In genomic region chr1:51444534-51445192, GRCh38 we compare ENCODE assay signal across 24 cellular contexts.
DNase-seq lines count a peak whose midpoint lies in the region; ATAC-seq and FAIRE-seq lines count a peak whose summit lies in the region.
"Had no signal": no experiment of that assay in that cellular context is flagged by ENCODE, and none has a peak within 500 bp of the region (broad histone marks: within the 10 kb centered on the region; RNA-seq: fewer than 3 reads in every experiment).

No MANE protein-coding gene starts in this region.

- H2AK5ac ChIP-seq in mesenchymal stem cell (ENCODE audit: low read length, severe bottlenecking) (no peak overlapping the region), trophoblast cell (ENCODE audit: low read length) (no peak overlapping the region)

- H3K27ac ChIP-seq in mesenchymal stem cell (ENCODE audit: low read length, poor library complexity, severe bottlenecking) (no peak overlapping the region), trophoblast cell (ENCODE audit: low read depth, low read length) (no peak overlapping the region)
- H3K27ac ChIP-seq: gastroesophageal sphincter, hepatocyte, KMS-11 had no signal

- no peak for ATAC-seq in HG02938 (IDR thresholded peaks at IDR 0.05; ENCODE audit: unreplicated experiment)
- ATAC-seq: gastroesophageal sphincter, T-helper 17 cell had no signal

- H2BK120ac ChIP-seq in mesenchymal stem cell (ENCODE audit: low read depth, low read length): no peak overlapping the region
- no peak overlapping the region for H2BK120ac ChIP-seq in trophoblast cell (ENCODE audit: insufficient read depth, low read length, poor library complexity)

- H3K4me2 ChIP-seq in mesenchymal stem cell (ENCODE audit: low read length, poor library complexity, severe bottlenecking) (no peak overlapping the region), trophoblast cell (ENCODE audit: low read length) (no peak overlapping the region)
- H3K4me2 ChIP-seq: hepatocyte, KMS-11, SK-N-SH had no signal

- H4K12ac ChIP-seq in trophoblast cell (ENCODE audit: low read depth, low read length): no peak overlapping the region

- no peak overlapping the region for H4K91ac ChIP-seq in mesenchymal stem cell (ENCODE audit: low read length)
- H4K91ac ChIP-seq in trophoblast cell (ENCODE audit: low read depth, low read length): no peak overlapping the region

- H3K4ac ChIP-seq in mesenchymal stem cell (ENCODE audit: low read depth in 1 of 2, low read length in 2 of 2): no peak overlapping the region
- no peak overlapping the region for H3K4ac ChIP-seq in trophoblast cell (ENCODE audit: low read depth, low read length)

- H3K9me3 Mint-ChIP-seq in activated T-helper 2 cell treated with anti-CD3 and anti-CD28 coated beads, Interferon-gamma antibody, Interleukin-2, Interleukin-4, amounts not matched to agents 10 μg/mL and 5 μg/mL and 100 μg/mL, durations not matched to agents 14 hours and 24 hours and 36 hours: no peaks in the 10 kb centered on the region
- H3K9me3 Mint-ChIP-seq: dendritic cell treated with granulocyte-macrophage colony-stimulating factor and Interleukin-4, amounts not matched to agents 40 ng/mL and 50 ng/mL, for 4 days; immature natural killer cell had no signal

- FAIRE-seq in GM19239 (lab: Jason Lieb, UNC): peak; percentile 89
- FAIRE-seq: urothelium cell line had no signal

- H2BK12ac ChIP-seq in mesenchymal stem cell (ENCODE audit: low read length in 2 of 2): no peak overlapping the region
- no peak overlapping the region for H2BK12ac ChIP-seq in trophoblast cell (ENCODE audit: low read length)

- no peaks in the 10 kb centered on the region for H3K9me3 ChIP-seq in mesenchymal stem cell (ENCODE audit: control insufficient read depth, low read length)
- no peaks in the 10 kb centered on the region for H3K9me3 ChIP-seq in trophoblast cell (ENCODE audit: insufficient read depth, low read depth, low read length)
- H3K9me3 ChIP-seq: breast epithelium, gastroesophageal sphincter, SK-N-SH had no signal

- no peak overlapping the region for H3K18ac ChIP-seq in mesenchymal stem cell (ENCODE audit: low read depth in 1 of 2, low read length in 2 of 2)
- no peak overlapping the region for H3K18ac ChIP-seq in trophoblast cell (ENCODE audit: low read length)

- H3K9ac ChIP-seq in mesenchymal stem cell (ENCODE audit: low read length) (no peak overlapping the region), trophoblast cell (ENCODE audit: low read length) (no peak overlapping the region)
- H3K9ac ChIP-seq: KMS-11, SK-N-SH had no signal

- H3K36me3 Mint-ChIP-seq in activated T-helper 2 cell treated with anti-CD3 and anti-CD28 coated beads, Interferon-gamma antibody, Interleukin-2, Interleukin-4, amounts not matched to agents 10 μg/mL and 5 μg/mL and 100 μg/mL, durations not matched to agents 14 hours and 24 hours and 36 hours (ENCODE audit: low read depth): peaks cover 75% of the 10 kb centered on the region

- H3K79me1 ChIP-seq in mesenchymal stem cell (replicated peaks; ENCODE audit: low read length, poor library complexity, severe bottlenecking): no peaks in the 10 kb centered on the region
- H3K79me1 ChIP-seq in trophoblast cell (ENCODE audit: low read length): no peaks in the 10 kb centered on the region

- H2AFZ ChIP-seq in mesenchymal stem cell (ENCODE audit: low read depth, low read length) (no peak overlapping the region), trophoblast cell (ENCODE audit: insufficient read depth, low read length, poor library complexity) (no peak overlapping the region)
- H2AFZ ChIP-seq: hepatocyte had no signal

- H2BK5ac ChIP-seq in mesenchymal stem cell (ENCODE audit: low read depth, low read length, poor library complexity, severe bottlenecking) (no peak overlapping the region), trophoblast cell (ENCODE audit: low read depth, low read length, poor library complexity) (no peak overlapping the region)

- in situ Hi-C loops in ACHN (cut with HindIII; ENCODE audit: low pct_ligation_motif_present, low pct_unique_long_range_greater_than_20kb, low sequenced_read_pairs): no loop called here

- intact Hi-C loops in activated T-helper 2 cell treated with anti-CD3 and anti-CD28 coated beads, Interferon-gamma antibody, Interleukin-2, Interleukin-4, amounts not matched to agents 10 μg/mL and 5 μg/mL and 100 μg/mL, durations not matched to agents 14 hours and 24 hours and 36 hours (cut with micrococcal nuclease): loop anchor here (1.0 to 10.0 kb wide), 4 partner anchors 61 to 477 kb away; partner anchors contain the start of gene EPS15

- H3K27me3 ChIP-seq in mesenchymal stem cell (ENCODE audit: control insufficient read depth in 1 of 2, insufficient read depth in 1 of 2, low read length in 2 of 2): no peaks in the 10 kb centered on the region
- H3K27me3 ChIP-seq in trophoblast cell (ENCODE audit: insufficient read depth, low read length): no peaks in the 10 kb centered on the region
- H3K27me3 ChIP-seq: breast epithelium, gastroesophageal sphincter, hepatocyte had no signal

- H3K27ac Mint-ChIP-seq in activated T-helper 2 cell treated with anti-CD3 and anti-CD28 coated beads, Interferon-gamma antibody, Interleukin-2, Interleukin-4, amounts not matched to agents 10 μg/mL and 5 μg/mL and 100 μg/mL, durations not matched to agents 14 hours and 24 hours and 36 hours: peak overlapping the region; percentile 35
- H3K27ac Mint-ChIP-seq: dendritic cell treated with granulocyte-macrophage colony-stimulating factor and Interleukin-4, amounts not matched to agents 40 ng/mL and 50 ng/mL, for 4 days had no signal

- H2BK15ac ChIP-seq in mesenchymal stem cell (ENCODE audit: low read depth, poor library complexity, severe bottlenecking): no peak overlapping the region

- no peaks in the 10 kb centered on the region for H3K27me3 Mint-ChIP-seq in activated T-helper 2 cell treated with anti-CD3 and anti-CD28 coated beads, Interferon-gamma antibody, Interleukin-2, Interleukin-4, amounts not matched to agents 10 μg/mL and 5 μg/mL and 100 μg/mL, durations not matched to agents 14 hours and 24 hours and 36 hours (ENCODE audit: low read depth)
- H3K27me3 Mint-ChIP-seq: dendritic cell treated with granulocyte-macrophage colony-stimulating factor and Interleukin-4, amounts not matched to agents 40 ng/mL and 50 ng/mL, for 4 days; T-helper 17 cell had no signal

- no peak overlapping the region for H3K14ac ChIP-seq in mesenchymal stem cell (ENCODE audit: low read length in 2 of 2)
- H3K14ac ChIP-seq in trophoblast cell (ENCODE audit: low read length): no peak overlapping the region

- no peak overlapping the region for H3K4me3 Mint-ChIP-seq in activated T-helper 2 cell treated with anti-CD3 and anti-CD28 coated beads, Interferon-gamma antibody, Interleukin-2, Interleukin-4, amounts not matched to agents 10 μg/mL and 5 μg/mL and 100 μg/mL, durations not matched to agents 14 hours and 24 hours and 36 hours (ENCODE audit: low read depth)
- H3K4me3 Mint-ChIP-seq: dendritic cell treated with granulocyte-macrophage colony-stimulating factor and Interleukin-4, amounts not matched to agents 40 ng/mL and 50 ng/mL, for 4 days; immature natural killer cell; T-helper 17 cell had no signal

- H3K4me1 ChIP-seq in mesenchymal stem cell (ENCODE audit: control insufficient read depth, insufficient read depth, low read depth, low read length) (no peaks in the 10 kb centered on the region), trophoblast cell (ENCODE audit: control insufficient read depth in 1 of 2, insufficient read depth in 2 of 2, low read length in 2 of 2) (no peaks in the 10 kb centered on the region)
- H3K4me1 ChIP-seq: breast epithelium had no signal

- no peaks in the 10 kb centered on the region for H3K79me2 ChIP-seq in trophoblast cell (ENCODE audit: control insufficient read depth, insufficient read depth, low read length, poor library complexity)
- H3K79me2 ChIP-seq: hepatocyte had no signal

- peaks cover 56% of the 10 kb centered on the region for H3K4me1 Mint-ChIP-seq in activated T-helper 2 cell treated with anti-CD3 and anti-CD28 coated beads, Interferon-gamma antibody, Interleukin-2, Interleukin-4, amounts not matched to agents 10 μg/mL and 5 μg/mL and 100 μg/mL, durations not matched to agents 14 hours and 24 hours and 36 hours (ENCODE audit: low read depth)

- H3K4me3 ChIP-seq in mesenchymal stem cell (ENCODE audit: insufficient read depth in 1 of 2, low read depth in 1 of 2, low read length in 2 of 2) (no peak overlapping the region), trophoblast cell (ENCODE audit: low read depth, low read length) (no peak overlapping the region)
- H3K4me3 ChIP-seq: breast epithelium, gastroesophageal sphincter, hepatocyte had no signal

- H3K23ac ChIP-seq in mesenchymal stem cell (ENCODE audit: low read length in 2 of 2): no peak overlapping the region
- H3K23ac ChIP-seq in trophoblast cell (ENCODE audit: low read length): no peak overlapping the region

- H4K8ac ChIP-seq in mesenchymal stem cell (ENCODE audit: low read length): no peak overlapping the region
- no peak overlapping the region for H4K8ac ChIP-seq in trophoblast cell (ENCODE audit: low read depth, low read length)

- DNase-seq in EH (ENCODE audit: low read depth): peak; percentile 31
- DNase-seq in GM19239 (ENCODE audit: insufficient read length, low spot score): no peak
- DNase-seq in activated T-helper 2 cell treated with anti-CD3 and anti-CD28 coated beads, Interferon-gamma antibody, Interleukin-2, Interleukin-4, amounts not matched to agents 10 μg/mL and 5 μg/mL and 100 μg/mL, durations not matched to agents 14 hours and 24 hours and 36 hours (ENCODE audit: low spot score): no peak
- DNase-seq in mesenchymal stem cell: peak; percentile 18
- no peak for DNase-seq in ACHN
- DNase-seq in stimulated activated CD4-positive, alpha-beta T cell treated with anti-CD3 and anti-CD28 coated beads, Interleukin-2, amount 100 ng/mL, for 48 hours: no peak
- no peak for DNase-seq in trophoblast cell
- DNase-seq: activated T-cell treated with anti-CD3 and anti-CD28 coated beads for 4 hours; H7; immature natural killer cell; MM.1S; NCI-H1417 treated with DMSO at 0.1 percent for 48 hours; NCI-H2081 treated with DMSO at 0.1 percent for 48 hours; NCI-H748 treated with DMSO at 0.1 percent for 48 hours; SK-N-SH; stimulated activated naive CD4-positive, alpha-beta T cell; T-helper 17 cell had no signal

- WGBS in mesenchymal stem cell: 75% methylated on average over 1 of the region's 3 CpGs
- WGBS in trophoblast cell (ENCODE audit: extremely low coverage, insufficient coverage, insufficient read length): no CpG with 5 or more reads among the region's 3 CpGs

- H3K36me3 ChIP-seq in mesenchymal stem cell (ENCODE audit: control insufficient read depth in 1 of 2, insufficient read depth in 2 of 2, low read depth in 1 of 2, low read length in 2 of 2) (peaks cover 2 to 62% of the 10 kb centered on the region in 2 experiments), trophoblast cell (ENCODE audit: control insufficient read depth in 1 of 2, insufficient read depth in 2 of 2, low read length in 2 of 2) (peaks cover 6 to 8% of the 10 kb centered on the region in 2 experiments)
- H3K36me3 ChIP-seq: breast epithelium had no signal

Comparison
In these comparisons a context has a peak if more than half of its experiments do, and no peak if none do; other contexts are left out.
1. DNase-seq: peak in EH (single experiment) and mesenchymal stem cell (single experiment); none in GM19239 (single experiment), activated T-helper 2 cell treated with anti-CD3 and anti-CD28 coated beads, Interferon-gamma antibody, Interleukin-2, Interleukin-4, amounts not matched to agents 10 μg/mL and 5 μg/mL and 100 μg/mL, durations not matched to agents 14 hours and 24 hours and 36 hours (single experiment), ACHN (single experiment), stimulated activated CD4-positive, alpha-beta T cell treated with anti-CD3 and anti-CD28 coated beads, Interleukin-2, amount 100 ng/mL, for 48 hours (0 of 2) and trophoblast cell (0 of 2).